ENCODE assay signal across 25 cellular contexts in the genomic region with DNA sequence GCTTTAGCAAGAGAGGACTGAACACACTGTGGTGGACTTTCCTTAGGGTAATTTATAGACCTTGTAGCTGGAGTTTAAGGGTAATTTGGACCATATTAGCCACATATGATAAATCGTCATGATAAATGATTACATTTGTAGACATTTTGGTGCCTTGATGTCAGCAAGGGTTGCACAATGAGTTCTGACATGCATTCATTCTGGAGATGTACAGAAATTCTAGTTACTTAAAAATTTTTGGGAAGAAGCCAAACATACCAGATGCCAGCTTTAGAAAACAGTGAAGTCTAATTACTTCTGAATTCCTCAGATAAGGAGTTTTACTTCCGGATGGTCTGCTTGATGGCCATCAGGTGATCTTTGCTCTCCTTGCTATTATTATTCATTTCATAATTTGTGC.
"Had no signal": no experiment of that assay in that cellular context is flagged by ENCODE, and none has a peak within 500 bp of the region (broad histone marks: within the 10 kb centered on the region; RNA-seq: fewer than 3 reads in every experiment).

No MANE protein-coding gene starts in this region.

- H3K27me3 Mint-ChIP-seq: T-cell had no signal

- H3K4me1 ChIP-seq: Peyer's patch, SJSA1 had no signal

- H3K9me3 Mint-ChIP-seq: T-helper 1 cell treated with Interleukin-12 subunit alpha and Interleukin-12 subunit beta and Interleukin-4 antibody, amounts not matched to agents 30 μg/mL and 1 μg/mL, for 36 hours had no signal

- H3K27me3 ChIP-seq: MG63, Peyer's patch, SJSA1 had no signal

- H2AFZ ChIP-seq: PC-9 had no signal

- H3K36me3 Mint-ChIP-seq: T-cell had no signal

- H3K4me1 Mint-ChIP-seq: T-cell had no signal

- H3K36me3 ChIP-seq: MG63, Peyer's patch, SJSA1 had no signal

- H3K4me3 Mint-ChIP-seq: T-cell; T-helper 1 cell treated with Interleukin-12 subunit alpha and Interleukin-12 subunit beta and Interleukin-4 antibody, amounts not matched to agents 30 μg/mL and 1 μg/mL, for 36 hours had no signal

- H3K27ac Mint-ChIP-seq: T-cell; T-helper 1 cell treated with Interleukin-12 subunit alpha and Interleukin-12 subunit beta and Interleukin-4 antibody, amounts not matched to agents 30 μg/mL and 1 μg/mL, for 36 hours had no signal

- H3K4me3 ChIP-seq: MG63, PC-9, Peyer's patch, SJSA1 had no signal

- H3K9me3 ChIP-seq: MG63, Peyer's patch, SJSA1 had no signal

- H3K27ac ChIP-seq: PC-9, Peyer's patch, SJSA1 had no signal

- DNase-seq: IMR-90, Karpas-422, KG1, MG63, NCI-H1092, NCI-H1105 treated with DMSO at 0.1 percent for 48 hours, NCI-H1417 treated with DMSO at 0.1 percent for 48 hours, NCI-H146, NCI-H1694 treated with DMSO at 0.1 percent for 48 hours, NCI-H1930, NCI-H2081, NCI-H2107, NCI-H2171, NCI-H345, NCI-H446 treated with DMSO at 0.1 percent for 48 hours, NCI-H510A treated with DMSO at 0.1 percent for 48 hours, NCI-H526, NCI-H748 treated with DMSO at 0.1 percent for 48 hours, PC-9, Peyer's patch, SIG-M5, SW 1271, T-cell had no signal
